11 cellular contexts compared by ENCODE assay signal in genomic region chr18:10119991-10120390, GRCh38.
"Had no signal": no experiment of that assay in that cellular context is flagged by ENCODE, and none has a peak within 500 bp of the region (broad histone marks: within the 10 kb centered on the region; RNA-seq: fewer than 3 reads in every experiment).

No MANE protein-coding gene starts in this region.

- H3K4me3 ChIP-seq: GM23248, HAP-1 had no signal

- H3K36me3 Mint-ChIP-seq: IgD-negative memory B cell had no signal

- ATAC-seq: HCT116, HepG2 had no signal

- H3K27ac Mint-ChIP-seq: IgD-negative memory B cell had no signal

- H3K9ac ChIP-seq: GM23248, KMS-11 had no signal

- H2AFZ ChIP-seq: GM23248 had no signal

- H3K4me3 Mint-ChIP-seq: IgD-negative memory B cell had no signal

- H3K27me3 Mint-ChIP-seq: IgD-negative memory B cell had no signal

- H3K27ac ChIP-seq: GM23248, HL-60, KMS-11 had no signal

- DNase-seq: GM23248, GOT3, H7, Kasumi-1, KBM-7 had no signal

- H3K4me2 ChIP-seq: KMS-11 had no signal

- H3K36me3 ChIP-seq: HAP-1 had no signal
